10 cellular contexts compared by ENCODE assay signal in genomic region chr20:49887828-49888340, GRCh38. TPM values are rescaled to one million over a fixed set of nuclear protein-coding genes. Genes with fewer than 3 reads are reported as not detected.
DNase-seq lines count a peak whose midpoint lies in the region; ATAC-seq and TF ChIP-seq lines count a peak whose summit lies in the region.
"Had no signal": no experiment of that assay in that cellular context is flagged by ENCODE, and none has a peak within 500 bp of the region (broad histone marks: within the 10 kb centered on the region; RNA-seq: fewer than 3 reads in every experiment).

No MANE protein-coding gene starts in this region.

- H3K9me3 ChIP-seq in HEK293 (ENCODE audit: control insufficient read depth, insufficient read depth, low read depth, low read length) (no peaks in the 10 kb centered on the region), lower lobe of right lung (no peaks in the 10 kb centered on the region), stomach smooth muscle (ENCODE audit: control insufficient read depth in 2 of 2, low read length in 2 of 2) (no peaks in the 10 kb centered on the region)
- H3K9me3 ChIP-seq in naive thymus-derived CD4-positive, alpha-beta T cell (ENCODE audit: control insufficient read depth in 2 of 3, low read length in 3 of 3) = no peaks in the 10 kb centered on the region

- H3K4me3 ChIP-seq in HEK293 (ENCODE audit: low read depth, low read length) = no peak overlapping the region
- H3K4me3 ChIP-seq in lower lobe of right lung = no peak overlapping the region
- no peak overlapping the region for H3K4me3 ChIP-seq in stomach smooth muscle (ENCODE audit: low read length in 2 of 2)
- no peak overlapping the region for H3K4me3 ChIP-seq in naive thymus-derived CD4-positive, alpha-beta T cell (ENCODE audit: low read length)

- TF ChIP-seq CTCF in HEK293 (tag by site-specific recombination; IDR thresholded peaks at IDR 0.05) = no peak
- no peak for TF ChIP-seq CTCF in lower lobe of right lung (IDR thresholded peaks at IDR 0.05)

- no peaks in the 10 kb centered on the region for H3K27me3 Mint-ChIP-seq in activated T-helper 2 cell treated with anti-CD3 and anti-CD28 coated beads, Interferon-gamma antibody, Interleukin-2, Interleukin-4, amounts not matched to agents 10 μg/mL and 5 μg/mL and 100 μg/mL, durations not matched to agents 14 hours and 24 hours and 36 hours (ENCODE audit: low read depth)
- no peaks in the 10 kb centered on the region for H3K27me3 Mint-ChIP-seq in naive thymus-derived CD4-positive, alpha-beta T cell

- no peak overlapping the region for H3K9ac ChIP-seq in stomach smooth muscle (ENCODE audit: low read length in 2 of 2)

- no peaks in the 10 kb centered on the region for H3K4me1 ChIP-seq in HEK293 (ENCODE audit: control insufficient read depth, insufficient read depth, low read length)
- peaks cover 61% of the 10 kb centered on the region for H3K4me1 ChIP-seq in lower lobe of right lung
- H3K4me1 ChIP-seq in stomach smooth muscle (ENCODE audit: control insufficient read depth, insufficient read depth, low read length) = peaks cover 38% of the 10 kb centered on the region
- no peaks in the 10 kb centered on the region for H3K4me1 ChIP-seq in naive thymus-derived CD4-positive, alpha-beta T cell (ENCODE audit: control insufficient read depth in 2 of 2, insufficient read depth in 2 of 2, low read length in 2 of 2)

- peaks cover 49% of the 10 kb centered on the region for H3K36me3 Mint-ChIP-seq in activated T-helper 2 cell treated with anti-CD3 and anti-CD28 coated beads, Interferon-gamma antibody, Interleukin-2, Interleukin-4, amounts not matched to agents 10 μg/mL and 5 μg/mL and 100 μg/mL, durations not matched to agents 14 hours and 24 hours and 36 hours (ENCODE audit: low read depth)
- H3K36me3 Mint-ChIP-seq in naive thymus-derived CD4-positive, alpha-beta T cell = peaks cover 0 to 28% (median 3%) of the 10 kb centered on the region in 5 donors

- H3K27ac Mint-ChIP-seq in activated T-helper 2 cell treated with anti-CD3 and anti-CD28 coated beads, Interferon-gamma antibody, Interleukin-2, Interleukin-4, amounts not matched to agents 10 μg/mL and 5 μg/mL and 100 μg/mL, durations not matched to agents 14 hours and 24 hours and 36 hours = peak overlapping the region; percentile 30
- peak overlapping the region in 4 of 9 donors; percentile 17 to 42 (median 32) for H3K27ac Mint-ChIP-seq in naive thymus-derived CD4-positive, alpha-beta T cell

- POLR2A ChIA-PET in HEK293 (lab: Yijun Ruan, JAX) = no interaction called here
- POLR2A ChIA-PET in naive thymus-derived CD4-positive, alpha-beta T cell (lab: Charles Lee) = no interaction called here

- H3K36me3 ChIP-seq in HEK293 (ENCODE audit: control insufficient read depth in 2 of 2, insufficient read depth in 1 of 2, low read length in 2 of 2) (peaks cover 0 to 54% of the 10 kb centered on the region in 2 experiments; a peak in 1 of 3 replicates), lower lobe of right lung (peaks cover 56% of the 10 kb centered on the region), stomach smooth muscle (ENCODE audit: control insufficient read depth in 2 of 2, insufficient read depth in 2 of 2, low read length in 2 of 2) (peaks cover 22 to 28% of the 10 kb centered on the region in 2 donors)
- peaks cover 0 to 54% (median 0%) of the 10 kb centered on the region in 3 experiments for H3K36me3 ChIP-seq in naive thymus-derived CD4-positive, alpha-beta T cell (ENCODE audit: control insufficient read depth in 2 of 3, insufficient read depth in 3 of 3, low read length in 3 of 3)

- H3K4me1 Mint-ChIP-seq in activated T-helper 2 cell treated with anti-CD3 and anti-CD28 coated beads, Interferon-gamma antibody, Interleukin-2, Interleukin-4, amounts not matched to agents 10 μg/mL and 5 μg/mL and 100 μg/mL, durations not matched to agents 14 hours and 24 hours and 36 hours (ENCODE audit: low read depth) = peaks cover 8% of the 10 kb centered on the region
- peaks cover 0 to 25% (median 5%) of the 10 kb centered on the region in 7 donors for H3K4me1 Mint-ChIP-seq in naive thymus-derived CD4-positive, alpha-beta T cell

- H3K27ac ChIP-seq in HEK293 (ENCODE audit: extremely low read depth, low read depth, low read length) (no peak overlapping the region), lower lobe of right lung (peak overlapping the region; percentile 77), stomach smooth muscle (ENCODE audit: low read length) (peak overlapping the region; percentile 37)
- no peak overlapping the region for H3K27ac ChIP-seq in naive thymus-derived CD4-positive, alpha-beta T cell (ENCODE audit: low read depth, low read length)
- H3K27ac ChIP-seq: brain microvascular endothelial cell had no signal

- DNase-seq in activated T-helper 2 cell treated with anti-CD3 and anti-CD28 coated beads, Interferon-gamma antibody, Interleukin-2, Interleukin-4, amounts not matched to agents 10 μg/mL and 5 μg/mL and 100 μg/mL, durations not matched to agents 14 hours and 24 hours and 36 hours (ENCODE audit: low spot score) = no peak
- DNase-seq in lower lobe of right lung (no peak), NCI-H82 treated with DMSO at 0.1 percent for 48 hours (lab: John Stamatoyannopoulos, UW; ENCODE audit: unreplicated experiment) (no peak)
- DNase-seq in naive thymus-derived CD4-positive, alpha-beta T cell = no peak

- CTCF ChIA-PET in HEK293 (lab: Yijun Ruan, JAX) = interaction anchor here (0.6 to 4.6 kb wide), 23 partner anchors 9 to 352 kb away, joined by 3 to 56 read pairs (median 5); no protein-coding TSS in a partner anchor
- CTCF ChIA-PET in naive thymus-derived CD4-positive, alpha-beta T cell (lab: Charles Lee) = interaction anchor here (1.1 kb wide), 1 partner anchor 28 kb away, joined by 4 read pairs; no protein-coding TSS in a partner anchor

- no peaks in the 10 kb centered on the region for H3K9me3 Mint-ChIP-seq in activated T-helper 2 cell treated with anti-CD3 and anti-CD28 coated beads, Interferon-gamma antibody, Interleukin-2, Interleukin-4, amounts not matched to agents 10 μg/mL and 5 μg/mL and 100 μg/mL, durations not matched to agents 14 hours and 24 hours and 36 hours
- no peaks in the 10 kb centered on the region for H3K9me3 Mint-ChIP-seq in naive thymus-derived CD4-positive, alpha-beta T cell
- H3K9me3 Mint-ChIP-seq: immature natural killer cell had no signal

- ATAC-seq in lower lobe of right lung (peak in 1 of 2 donors; percentile 1), HG03354 (IDR thresholded peaks at IDR 0.05; ENCODE audit: poor library complexity, severe bottlenecking, unreplicated experiment) (no peak), GM19397 (IDR thresholded peaks at IDR 0.05; ENCODE audit: unreplicated experiment) (no peak)
- ATAC-seq in naive thymus-derived CD4-positive, alpha-beta T cell = no peak

- no peak overlapping the region for H3K4me3 Mint-ChIP-seq in activated T-helper 2 cell treated with anti-CD3 and anti-CD28 coated beads, Interferon-gamma antibody, Interleukin-2, Interleukin-4, amounts not matched to agents 10 μg/mL and 5 μg/mL and 100 μg/mL, durations not matched to agents 14 hours and 24 hours and 36 hours (ENCODE audit: low read depth)
- no peak overlapping the region for H3K4me3 Mint-ChIP-seq in naive thymus-derived CD4-positive, alpha-beta T cell
- H3K4me3 Mint-ChIP-seq: immature natural killer cell had no signal

- H3K27me3 ChIP-seq in lower lobe of right lung (ENCODE audit: low read depth) = no peaks in the 10 kb centered on the region
- H3K27me3 ChIP-seq in stomach smooth muscle (ENCODE audit: control insufficient read depth in 1 of 2, insufficient read depth in 2 of 2, low read length in 2 of 2) = no peaks in the 10 kb centered on the region
- no peaks in the 10 kb centered on the region for H3K27me3 ChIP-seq in naive thymus-derived CD4-positive, alpha-beta T cell (ENCODE audit: control insufficient read depth in 2 of 2, insufficient read depth in 2 of 2, low read length in 2 of 2)
- H3K27me3 ChIP-seq: brain microvascular endothelial cell had no signal

- intact Hi-C loops in activated T-helper 2 cell treated with anti-CD3 and anti-CD28 coated beads, Interferon-gamma antibody, Interleukin-2, Interleukin-4, amounts not matched to agents 10 μg/mL and 5 μg/mL and 100 μg/mL, durations not matched to agents 14 hours and 24 hours and 36 hours (cut with micrococcal nuclease) = loop anchor here (1.0 kb wide), 1 partner anchor 277 kb away; no protein-coding TSS in a partner anchor
- intact Hi-C loops in lower lobe of right lung (cut with DNase I) = no loop called here
- intact Hi-C loops in naive thymus-derived CD4-positive, alpha-beta T cell (cut with micrococcal nuclease) = loop anchor here (1.0 to 5.0 kb wide), 3 partner anchors 39 to 347 kb away; no protein-coding TSS in a partner anchor

TF ChIP-seq in HEK293, 187 proteins besides CTCF, POLR2A, EP300 and RAD21:
- TF ChIP-seq ZFHX2 (tag by site-specific recombination; conservative IDR thresholded peaks at IDR 0.05) = 0 out of 2 replicates have a peak, but pooled peaks have one; percentile 0
- no peak for TF ChIP-seq ZNF629 (tag by site-specific recombination; IDR thresholded peaks at IDR 0.05)
- TF ChIP-seq ZSCAN5A (tag by site-specific recombination; IDR thresholded peaks at IDR 0.05) = no peak
- TF ChIP-seq SCRT2 (tag by site-specific recombination; IDR thresholded peaks at IDR 0.05) = peak; percentile 61; the same call in 1 of the 2 replicates
TF ChIP-seq in HEK293: peak in this region for 2.

RNA-seq across cellular contexts. Expression of gene SPATA2, which starts 27.4 kb away (rescaled TPM):
- 8.3 and 8.5 TPM in 2 replicates for total RNA-seq in activated T-helper 2 cell treated with anti-CD3 and anti-CD28 coated beads, Interferon-gamma antibody, Interleukin-2, Interleukin-4, amounts not matched to agents 10 μg/mL and 5 μg/mL and 100 μg/mL, durations not matched to agents 14 hours and 24 hours and 36 hours
- total RNA-seq in lower lobe of right lung = 7.2 TPM
- total RNA-seq in naive thymus-derived CD4-positive, alpha-beta T cell = 10 to 100 TPM in 2 of 5 experiments, 1 to 10 TPM in 3; 9.0 to 18.4 (median 10.0) TPM
- 1 to 10 TPM; 2.7 to 7.4 TPM for polyA plus RNA-seq in naive thymus-derived CD4-positive, alpha-beta T cell

RNA-seq across cellular contexts. Expression of gene RNF114, which starts 48.3 kb away (rescaled TPM):
- total RNA-seq in activated T-helper 2 cell treated with anti-CD3 and anti-CD28 coated beads, Interferon-gamma antibody, Interleukin-2, Interleukin-4, amounts not matched to agents 10 μg/mL and 5 μg/mL and 100 μg/mL, durations not matched to agents 14 hours and 24 hours and 36 hours = 64.0 and 67.6 TPM in 2 replicates
- total RNA-seq in lower lobe of right lung = 63.0 TPM
- total RNA-seq in naive thymus-derived CD4-positive, alpha-beta T cell = 100 to 1,000 TPM in 3 of 5 experiments, 10 to 100 TPM in 2; 67.1 to 113 (median 101) TPM
- 100 to 1,000 TPM; 130 to 143 TPM for polyA plus RNA-seq in naive thymus-derived CD4-positive, alpha-beta T cell

Comparison
In these comparisons a context has a peak if more than half of its experiments do, and no peak if none do; other contexts are left out.
1. H3K27ac ChIP-seq: peak in lower lobe of right lung (single experiment) and stomach smooth muscle (single experiment); none in HEK293 (single experiment) and naive thymus-derived CD4-positive, alpha-beta T cell (single experiment).